In genomic region chr14:61262082-61262481, GRCh38 we compare ENCODE assay signal across 29 cellular contexts. TPM values are rescaled to one million over a fixed set of nuclear protein-coding genes. Genes with fewer than 3 reads are reported as not detected.
DNase-seq lines count a peak whose midpoint lies in the region; ATAC-seq and TF ChIP-seq lines count a peak whose summit lies in the region.
"Had no signal": no experiment of that assay in that cellular context is flagged by ENCODE, and none has a peak within 500 bp of the region (broad histone marks: within the 10 kb centered on the region; RNA-seq: fewer than 3 reads in every experiment).

No MANE protein-coding gene starts in this region.

- no peak overlapping the region for H3K27ac Mint-ChIP-seq in activated CD4-positive, alpha-beta T cell treated with anti-CD3 and anti-CD28 coated beads for 36 hours
- H3K27ac Mint-ChIP-seq: activated CD4-positive, alpha-beta memory T cell treated with anti-CD3 and anti-CD28 coated beads, Interleukin-2, amount 10 ng/mL, durations not matched to agents 7 days and 5 days; dendritic cell treated with granulocyte-macrophage colony-stimulating factor and Interleukin-4, amounts not matched to agents 40 ng/mL and 50 ng/mL, for 4 days; endodermal cell; naive thymus-derived CD8-positive, alpha-beta T cell had no signal

- H3K9me2 ChIP-seq in GM23248 (ENCODE audit: insufficient read depth), result no peaks in the 10 kb centered on the region

- peak overlapping the region; percentile 23; the same call in 1 of the 2 replicates for H2AFZ ChIP-seq in GM23248

- POLR2A ChIA-PET in activated CD4-positive, alpha-beta T cell treated with anti-CD3 and anti-CD28 coated beads for 36 hours (lab: Charles Lee), result no interaction called here

- H3K27ac ChIP-seq in GM23248, result peak overlapping the region; percentile 71
- H3K27ac ChIP-seq in aorta (ENCODE audit: low read depth in 1 of 2, low read length in 2 of 2), result no peak overlapping the region
- H3K27ac ChIP-seq: ascending aorta, SJCRH30, spleen had no signal

- H3K36me3 Mint-ChIP-seq in activated CD4-positive, alpha-beta T cell treated with anti-CD3 and anti-CD28 coated beads for 36 hours (ENCODE audit: low read depth), result no peaks in the 10 kb centered on the region
- H3K36me3 Mint-ChIP-seq: naive thymus-derived CD8-positive, alpha-beta T cell had no signal

- no peak for TF ChIP-seq CTCF in fibroblast of the aortic adventitia (IDR thresholded peaks at IDR 0.05; ENCODE audit: insufficient read depth, low read length)

- H3K4me3 ChIP-seq in GM23248, result 0 out of 2 replicates have a peak overlapping the region, but pooled peaks have one; percentile 12
- H3K4me3 ChIP-seq in fibroblast of the aortic adventitia (ENCODE audit: low read depth, low read length), result no peak overlapping the region
- no peak overlapping the region for H3K4me3 ChIP-seq in aorta (ENCODE audit: low read length in 2 of 2)
- H3K4me3 ChIP-seq: ascending aorta, SJCRH30, spleen had no signal

- peaks cover 42% of the 10 kb centered on the region for H3F3A ChIP-seq in GM23248 (ENCODE audit: insufficient read depth)

- ATAC-seq in SK-N-SH treated with all-trans-retinoic acid at 6 μM for 48 hours (peak; percentile 45), aorta (ENCODE audit: low FRiP score) (peak; percentile 49)
- no peak for ATAC-seq in activated CD4-positive, alpha-beta T cell treated with anti-CD3 and anti-CD28 coated beads for 36 hours
- ATAC-seq: activated CD4-positive, CD25-positive, alpha-beta regulatory T cell treated with anti-CD3 and anti-CD28 coated beads, Interleukin-2, amount 50 U/mL, for 24 hours; esophagus mucosa; naive thymus-derived CD8-positive, alpha-beta T cell had no signal

- H3K4me1 Mint-ChIP-seq in activated CD4-positive, alpha-beta T cell treated with anti-CD3 and anti-CD28 coated beads for 36 hours, result no peaks in the 10 kb centered on the region
- H3K4me1 Mint-ChIP-seq: naive thymus-derived CD8-positive, alpha-beta T cell had no signal

- peaks cover 24% of the 10 kb centered on the region for H3K27me3 Mint-ChIP-seq in activated CD4-positive, alpha-beta T cell treated with anti-CD3 and anti-CD28 coated beads for 36 hours

- H3K36me3 ChIP-seq in GM23248 (ENCODE audit: low read depth) (no peaks in the 10 kb centered on the region), aorta (ENCODE audit: control insufficient read depth in 1 of 2, insufficient read depth in 2 of 2, low read length in 1 of 2) (no peaks in the 10 kb centered on the region)
- H3K36me3 ChIP-seq: ascending aorta, SJCRH30, spleen had no signal

- CTCF ChIA-PET in activated CD4-positive, alpha-beta T cell treated with anti-CD3 and anti-CD28 coated beads for 36 hours (lab: Charles Lee), result interaction anchor here (0.7 to 2.5 kb wide), 3 partner anchors 9 to 19 kb away, joined by 3 to 12 read pairs (median 5); partner anchors contain the start of gene TMEM30B

- peak overlapping the region; percentile 49 for H3K9ac ChIP-seq in GM23248

- H3K4me3 Mint-ChIP-seq in activated CD4-positive, alpha-beta T cell treated with anti-CD3 and anti-CD28 coated beads for 36 hours, result no peak overlapping the region
- H3K4me3 Mint-ChIP-seq: activated CD4-positive, alpha-beta memory T cell treated with anti-CD3 and anti-CD28 coated beads, Interleukin-2, amount 10 ng/mL, durations not matched to agents 7 days and 5 days; dendritic cell treated with granulocyte-macrophage colony-stimulating factor and Interleukin-4, amounts not matched to agents 40 ng/mL and 50 ng/mL, for 4 days; endodermal cell; naive thymus-derived CD8-positive, alpha-beta T cell had no signal

- in situ Hi-C loops in GM23248 (cut with MboI), result no loop called here

- DNase-seq in GM23248, result peak; percentile 83
- DNase-seq in fibroblast of the aortic adventitia (ENCODE audit: low read depth), result peak; percentile 89
- DNase-seq in aorta, result no peak
- DNase-seq in HK-2 (ENCODE audit: unreplicated experiment), result no peak
- no peak for DNase-seq in activated CD4-positive, alpha-beta T cell treated with anti-CD3 and anti-CD28 coated beads for 36 hours
- DNase-seq in DMS 273 treated with DMSO at 0.1 percent for 48 hours (lab: John Stamatoyannopoulos, UW), result no peak
- DNase-seq: activated CD4-positive, alpha-beta memory T cell treated with anti-CD3 and anti-CD28 coated beads, Interleukin-2, amount 10 ng/mL, durations not matched to agents 7 days and 5 days; activated CD8-positive, alpha-beta memory T cell treated with anti-CD3 and anti-CD28 coated beads, Interleukin-2, amount 50 U/mL, for 48 hours; activated naive CD4-positive, alpha-beta T cell treated with anti-CD3 and anti-CD28 coated beads, Interleukin-2, amount 50 U/mL, for 16 hours; Calu3; caudate nucleus; EL; endodermal cell; glutamatergic neuron; islet precursor cell; KG1; midbrain; naive thymus-derived CD8-positive, alpha-beta T cell; NCI-H1436; NCI-H748 treated with DMSO at 0.1 percent for 48 hours; SJCRH30; spleen; T-helper 1 cell; trophoblast cell had no signal

- H3K9me3 ChIP-seq in GM23248 (ENCODE audit: low read depth) (no peaks in the 10 kb centered on the region), aorta (ENCODE audit: control insufficient read depth, low read length) (no peaks in the 10 kb centered on the region)
- H3K9me3 ChIP-seq: ascending aorta, SJCRH30, spleen had no signal

- WGBS in GM23248 (ENCODE audit: low coverage in 1 of 2, low lambda C conversion rate in 2 of 2, missing lambda C conversion rate in 2 of 2), 2 experiments, result 4 to 9% methylated on average over 4 of the region's 4 CpGs
- WGBS in aorta, 2 donors, result 55 to 67% methylated on average over 4 of the region's 4 CpGs

- intact Hi-C loops in aorta (cut with DNase I), result no loop called here
- intact Hi-C loops in activated CD4-positive, alpha-beta T cell treated with anti-CD3 and anti-CD28 coated beads for 36 hours (cut with DNase I, micrococcal nuclease), result no loop called here

- H3K27me3 ChIP-seq in GM23248 (replicated peaks; ENCODE audit: insufficient read depth) (no peaks in the 10 kb centered on the region), aorta (ENCODE audit: control insufficient read depth in 1 of 2, insufficient read depth in 2 of 2, low read length in 1 of 2) (no peaks in the 10 kb centered on the region)
- H3K27me3 ChIP-seq: ascending aorta, SJCRH30 had no signal

- H3K9me3 Mint-ChIP-seq in activated CD4-positive, alpha-beta T cell treated with anti-CD3 and anti-CD28 coated beads for 36 hours (ENCODE audit: low read depth), result no peaks in the 10 kb centered on the region
- H3K9me3 Mint-ChIP-seq: activated CD4-positive, alpha-beta memory T cell treated with anti-CD3 and anti-CD28 coated beads, Interleukin-2, amount 10 ng/mL, durations not matched to agents 7 days and 5 days; dendritic cell treated with granulocyte-macrophage colony-stimulating factor and Interleukin-4, amounts not matched to agents 40 ng/mL and 50 ng/mL, for 4 days; endodermal cell; naive thymus-derived CD8-positive, alpha-beta T cell had no signal

- H3K79me2 ChIP-seq in GM23248 (ENCODE audit: insufficient read depth), result no peaks in the 10 kb centered on the region

- peaks cover 42% of the 10 kb centered on the region for H3K4me1 ChIP-seq in GM23248 (ENCODE audit: insufficient read depth)
- peaks cover 0 to 3% of the 10 kb centered on the region in 2 donors for H3K4me1 ChIP-seq in aorta (ENCODE audit: control insufficient read depth in 1 of 2, insufficient read depth in 2 of 2, low read length in 2 of 2)
- H3K4me1 ChIP-seq: ascending aorta had no signal

- H3K4me2 ChIP-seq in GM23248 (ENCODE audit: unreplicated experiment), result peak overlapping the region; percentile 47

- no peaks in the 10 kb centered on the region for H4K20me1 ChIP-seq in GM23248 (ENCODE audit: insufficient read depth)

TF ChIP-seq in SK-N-SH treated with all-trans-retinoic acid at 6 μM for 48 hours, 23 proteins besides CTCF, POLR2A, EP300 and RAD21:
- TF ChIP-seq, protein P1, sequence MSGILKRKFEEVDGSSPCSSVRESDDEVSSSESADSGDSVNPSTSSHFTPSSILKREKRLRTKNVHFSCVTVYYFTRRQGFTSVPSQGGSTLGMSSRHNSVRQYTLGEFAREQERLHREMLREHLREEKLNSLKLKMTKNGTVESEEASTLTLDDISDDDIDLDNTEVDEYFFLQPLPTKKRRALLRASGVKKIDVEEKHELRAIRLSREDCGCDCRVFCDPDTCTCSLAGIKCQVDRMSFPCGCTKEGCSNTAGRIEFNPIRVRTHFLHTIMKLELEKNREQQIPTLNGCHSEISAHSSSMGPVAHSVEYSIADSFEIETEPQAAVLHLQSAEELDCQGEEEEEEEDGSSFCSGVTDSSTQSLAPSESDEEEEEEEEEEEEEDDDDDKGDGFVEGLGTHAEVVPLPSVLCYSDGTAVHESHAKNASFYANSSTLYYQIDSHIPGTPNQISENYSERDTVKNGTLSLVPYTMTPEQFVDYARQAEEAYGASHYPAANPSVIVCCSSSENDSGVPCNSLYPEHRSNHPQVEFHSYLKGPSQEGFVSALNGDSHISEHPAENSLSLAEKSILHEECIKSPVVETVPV (CRISPR knock-in tag; IDR thresholded peaks at IDR 0.05), result no peak
TF ChIP-seq in SK-N-SH treated with all-trans-retinoic acid at 6 μM for 48 hours: peak in this region for 0.

RNA-seq across cellular contexts. Expression of gene TMEM30B, which starts 19.1 kb away (rescaled TPM):
- 1.3 and 1.7 TPM in 2 replicates for total RNA-seq in GM23248 (2014; rRNA removed; shearing (Covaris generic))
- polyA plus RNA-seq in GM23248 (2016; fragmentation: Nextera tagmentation; extraction: Ambion mirVana) (0.29 and 0.35 TPM in 2 replicates), aorta (1 to 10 TPM; 7.5 to 9.9 TPM)
- total RNA-seq in fibroblast of the aortic adventitia (ENCODE audit: low replicate concordance) (3.8 and 4.9 TPM in 2 replicates), aorta (10 to 100 TPM; 54.8 to 81.7 TPM)
- 1 to 10 TPM; 1.3 to 2.1 TPM for total RNA-seq in activated CD4-positive, alpha-beta T cell treated with anti-CD3 and anti-CD28 coated beads for 36 hours

RNA-seq across cellular contexts. Expression of gene PRKCH, which starts 59.3 kb away (rescaled TPM):
- total RNA-seq in GM23248 (2014; rRNA removed; shearing (Covaris generic)), result 2.7 and 3.5 TPM in 2 replicates
- polyA plus RNA-seq in GM23248 (2016; fragmentation: Nextera tagmentation; extraction: Ambion mirVana) (2.4 and 2.9 TPM in 2 replicates), aorta (10 to 100 TPM in 1 of 2 donors, 1 to 10 TPM in 1; 1.8 to 34.9 TPM)
- total RNA-seq in fibroblast of the aortic adventitia (ENCODE audit: low replicate concordance) (4.2 and 17.0 TPM in 2 replicates), aorta (10 to 100 TPM; 32.2 to 77.2 TPM)
- total RNA-seq in activated CD4-positive, alpha-beta T cell treated with anti-CD3 and anti-CD28 coated beads for 36 hours, result 100 to 1,000 TPM; 109 to 145 TPM

Comparison
In these comparisons a context has a peak if more than half of its experiments do, and no peak if none do; other contexts are left out.
1. DNase-seq: peak in GM23248 (single experiment) and fibroblast of the aortic adventitia (single experiment); none in aorta (0 of 2), HK-2 (single experiment), activated CD4-positive, alpha-beta T cell treated with anti-CD3 and anti-CD28 coated beads for 36 hours (single experiment) and DMS 273 treated with DMSO at 0.1 percent for 48 hours (single experiment).